14 cellular contexts compared by ENCODE assay signal in genomic region chr14:104383088-104383805, GRCh38.
DNase-seq lines count a peak whose midpoint lies in the region; ATAC-seq and TF ChIP-seq lines count a peak whose summit lies in the region.
"Had no signal": no experiment of that assay in that cellular context is flagged by ENCODE, and none has a peak within 500 bp of the region (broad histone marks: within the 10 kb centered on the region; RNA-seq: fewer than 3 reads in every experiment).

No MANE protein-coding gene starts in this region.

- CTCF ChIA-PET in A673 (lab: Charles Lee): no interaction called here

- H3K27me3 ChIP-seq in A673 (replicated peaks; ENCODE audit: insufficient read depth, low read depth, low read length, poor library complexity): peaks cover 6% of the 10 kb centered on the region

- no peak for TF ChIP-seq CTCF in A673 (conservative IDR thresholded peaks at IDR 0.05; ENCODE audit: low read depth, low read length)

- no TSS peak for BruUV-seq in A673 (replicated peaks; lab: Mats Ljungman, UMichigan)

- intact Hi-C loops in A673 (cut with micrococcal nuclease; ENCODE audit: unreplicated experiment): no loop called here

- H3K4me3 ChIP-seq in A673 (ENCODE audit: low read depth, low read length, poor library complexity, severe bottlenecking) (no peak overlapping the region), mesodermal cell (ENCODE audit: extremely low read depth, insufficient read depth, low read length, poor library complexity, severe bottlenecking) (no peak overlapping the region)
- H3K4me3 ChIP-seq: psoas muscle had no signal

- peaks cover 6% of the 10 kb centered on the region for H3K9me3 ChIP-seq in A673 (ENCODE audit: low read depth, low read length, poor library complexity, severe bottlenecking)
- H3K9me3 ChIP-seq in mesodermal cell (ENCODE audit: control insufficient read depth, low read length): no peaks in the 10 kb centered on the region

- DNase-seq in A673 (ENCODE audit: low spot score) (peak; percentile 14), COR-L47 (lab: John Stamatoyannopoulos, UW) (peak; percentile 87), NCI-H446 (lab: John Stamatoyannopoulos, UW) (peak; percentile 67 to 76)
- DNase-seq in stimulated activated CD4-positive, alpha-beta T cell treated with anti-CD3 and anti-CD28 coated beads, Interleukin-2, amount 100 ng/mL, for 24 hours: no peak
- DNase-seq: activated CD8-positive, alpha-beta memory T cell treated with anti-CD3 and anti-CD28 coated beads, Interleukin-2, amount 50 U/mL, for 48 hours; DND-41; hippocampal formation; Kasumi-1; NCI-H187 treated with DMSO at 0.1 percent for 48 hours; T-helper 2 cell had no signal

- POLR2A ChIA-PET in A673 (lab: Charles Lee; ENCODE audit: low non-redundant PET): no interaction called here

- H3K36me3 ChIP-seq in A673 (ENCODE audit: insufficient read depth, low read length, poor library complexity, severe bottlenecking) (no peaks in the 10 kb centered on the region), mesodermal cell (ENCODE audit: control insufficient read depth, insufficient read depth, low read length) (no peaks in the 10 kb centered on the region)

- 51 to 83% methylated on average over 7 to 13 of the region's 20 CpGs for WGBS in mesodermal cell (ENCODE audit: insufficient coverage in 2 of 2), 2 experiments

- H3K27ac ChIP-seq in A673 (ENCODE audit: low read depth, low read length, poor library complexity, severe bottlenecking): no peak overlapping the region
- peak overlapping the region; percentile 29 for H3K27ac ChIP-seq in mesodermal cell (ENCODE audit: low read depth, low read length, severe bottlenecking)
- H3K27ac ChIP-seq: psoas muscle had no signal

- ATAC-seq in HG03460 (IDR thresholded peaks at IDR 0.05; ENCODE audit: unreplicated experiment) (no peak), GM18873 (IDR thresholded peaks at IDR 0.05; ENCODE audit: low FRiP score, unreplicated experiment) (no peak)
- ATAC-seq: psoas muscle had no signal

- H3K4me1 ChIP-seq in A673 (ENCODE audit: insufficient read depth, low read length, poor library complexity, severe bottlenecking) (peaks cover 5% of the 10 kb centered on the region), mesodermal cell (ENCODE audit: control insufficient read depth, insufficient read depth, low read length, poor library complexity, severe bottlenecking) (peaks cover 7% of the 10 kb centered on the region)
- H3K4me1 ChIP-seq: psoas muscle had no signal

Comparison
In these comparisons a context has a peak if more than half of its experiments do, and no peak if none do; other contexts are left out.
1. DNase-seq: peak in A673 (single experiment), COR-L47 (single experiment) and NCI-H446 (2 of 2); none in stimulated activated CD4-positive, alpha-beta T cell treated with anti-CD3 and anti-CD28 coated beads, Interleukin-2, amount 100 ng/mL, for 24 hours (0 of 2).